24 cellular contexts compared by ENCODE assay signal in genomic region chr11:19342036-19342435, GRCh38.
"Had no signal": no experiment of that assay in that cellular context is flagged by ENCODE, and none has a peak within 500 bp of the region (broad histone marks: within the 10 kb centered on the region; RNA-seq: fewer than 3 reads in every experiment).

No MANE protein-coding gene starts in this region.

- H3K4me3 Mint-ChIP-seq: dendritic cell treated with granulocyte-macrophage colony-stimulating factor and Interleukin-4, amounts not matched to agents 40 ng/mL and 50 ng/mL, for 4 days; effector memory CD8-positive, alpha-beta T cell; memory B cell; mesothelial cell of epicardium; nephron; stimulated activated memory B cell treated with anti-CD40 and anti-IgM and Interleukin-4, amounts not matched to agents 10 μg/mL and 1 μg/mL and 100 μg/mL, for 72 hours; stimulated activated naive CD8-positive, alpha-beta T cell treated with anti-CD3 and anti-CD28 coated beads, Interleukin-15, Interleukin-2, amounts not matched to agents 100 ng/mL and 50 ng/mL, for 24 hours had no signal

- H3K4me1 ChIP-seq: parathyroid adenoma, prostate gland had no signal

- H3K9ac ChIP-seq: parathyroid adenoma had no signal

- H3K9me3 Mint-ChIP-seq: dendritic cell treated with granulocyte-macrophage colony-stimulating factor and Interleukin-4, amounts not matched to agents 40 ng/mL and 50 ng/mL, for 4 days; effector memory CD8-positive, alpha-beta T cell; memory B cell; mesothelial cell of epicardium; nephron; stimulated activated memory B cell treated with anti-CD40 and anti-IgM and Interleukin-4, amounts not matched to agents 10 μg/mL and 1 μg/mL and 100 μg/mL, for 72 hours; stimulated activated naive CD8-positive, alpha-beta T cell treated with anti-CD3 and anti-CD28 coated beads, Interleukin-15, Interleukin-2, amounts not matched to agents 100 ng/mL and 50 ng/mL, for 24 hours had no signal

- H3K79me2 ChIP-seq: parathyroid adenoma had no signal

- DNase-seq: effector memory CD8-positive, alpha-beta T cell; esophagus squamous epithelium; foreskin fibroblast; glutamatergic neuron; islet precursor cell; left lung; lower lobe of right lung; spleen; stimulated activated CD4-positive, alpha-beta T cell treated with anti-CD3 and anti-CD28 coated beads, Interleukin-15, amount 100 ng/mL, for 24 hours; stimulated activated CD4-positive, alpha-beta T cell treated with anti-CD3 and anti-CD28 coated beads, Interleukin-1b, Interleukin-23, amount 100 ng/mL, for 48 hours; stimulated activated CD4-positive, alpha-beta T cell treated with anti-CD3 and anti-CD28 coated beads, Interleukin-4, amount 100 ng/mL, for 24 hours; tibial artery; upper lobe of right lung had no signal

- H3K27ac Mint-ChIP-seq: dendritic cell treated with granulocyte-macrophage colony-stimulating factor and Interleukin-4, amounts not matched to agents 40 ng/mL and 50 ng/mL, for 4 days; effector memory CD8-positive, alpha-beta T cell; memory B cell; mesothelial cell of epicardium; nephron; stimulated activated memory B cell treated with anti-CD40 and anti-IgM and Interleukin-4, amounts not matched to agents 10 μg/mL and 1 μg/mL and 100 μg/mL, for 72 hours; stimulated activated naive CD8-positive, alpha-beta T cell treated with anti-CD3 and anti-CD28 coated beads, Interleukin-15, Interleukin-2, amounts not matched to agents 100 ng/mL and 50 ng/mL, for 24 hours had no signal

- H3K36me3 ChIP-seq: esophagus squamous epithelium, gastroesophageal sphincter, left lung, lower lobe of right lung, prostate gland, spleen, tibial artery, upper lobe of right lung, vagina had no signal

- H3K9me3 ChIP-seq: esophagus squamous epithelium, gastroesophageal sphincter, left lung, lower lobe of right lung, prostate gland, spleen, tibial artery, upper lobe of right lung, vagina had no signal

- H3K27ac ChIP-seq: esophagus squamous epithelium, gastroesophageal sphincter, left lung, lower lobe of right lung, parathyroid adenoma, prostate gland, spleen, tibial artery, upper lobe of right lung, vagina had no signal

- H2AFZ ChIP-seq: parathyroid adenoma had no signal

- ATAC-seq: effector memory CD8-positive, alpha-beta T cell; gastroesophageal sphincter; left lung; lower lobe of right lung; sciatic nerve; stimulated activated memory B cell treated with anti-CD40 and anti-IgM and Interleukin-4, amounts not matched to agents 10 μg/mL and 1 μg/mL and 100 μg/mL, for 72 hours; upper lobe of right lung had no signal

- H3K27me3 ChIP-seq: vagina had no signal

- H3K4me3 ChIP-seq: esophagus squamous epithelium, gastroesophageal sphincter, left lung, lower lobe of right lung, prostate gland, spleen, tibial artery, upper lobe of right lung, vagina had no signal

- H3K36me3 Mint-ChIP-seq: mesothelial cell of epicardium; stimulated activated memory B cell treated with anti-CD40 and anti-IgM and Interleukin-4, amounts not matched to agents 10 μg/mL and 1 μg/mL and 100 μg/mL, for 72 hours had no signal
